In the genomic region with DNA sequence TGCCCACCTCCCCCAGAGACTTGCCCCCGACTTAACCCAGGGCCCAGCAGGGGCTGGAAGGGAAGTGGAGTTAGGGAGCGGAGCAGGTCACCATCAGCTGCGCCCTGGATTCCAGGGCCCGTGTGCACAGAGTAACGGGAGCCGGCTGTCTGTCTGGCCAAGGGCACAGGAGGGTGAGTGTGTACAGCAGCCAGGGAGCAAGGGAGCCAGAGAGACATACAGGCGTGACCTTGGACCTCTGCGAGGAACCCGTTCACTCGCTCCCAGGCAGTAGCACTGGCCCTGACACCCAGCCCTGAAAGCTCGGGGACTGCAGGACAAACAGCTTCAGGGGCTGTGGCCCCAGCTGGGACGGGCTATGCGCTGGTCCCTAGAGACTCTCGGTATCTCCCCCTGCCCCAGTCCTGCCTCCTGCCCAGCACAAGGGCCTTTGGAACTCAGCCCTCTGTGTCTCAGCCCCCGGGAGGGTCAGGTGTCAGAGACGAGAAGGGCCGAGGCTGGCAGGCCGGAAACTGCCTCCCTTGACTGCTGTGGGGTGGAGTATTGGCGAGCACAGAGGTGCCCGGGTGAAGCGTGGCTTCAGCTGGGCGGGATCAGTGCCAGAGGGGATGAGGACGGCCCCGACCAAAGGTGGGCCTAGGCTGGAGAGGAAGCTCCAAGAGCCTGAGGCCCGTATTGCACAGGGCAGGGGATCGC, we compare ENCODE assay signal across 10 cellular contexts. TPM values are rescaled to one million over a fixed set of nuclear protein-coding genes. Genes with fewer than 3 reads are reported as not detected.
DNase-seq lines count a peak whose midpoint lies in the region; ATAC-seq, FAIRE-seq and TF ChIP-seq lines count a peak whose summit lies in the region.
"Not testable (repeated sequence)": the region's sequence is repeated elsewhere in the genome, so short reads cannot be mapped to it uniquely, and the experiment has no call there.
"Had no signal": no experiment of that assay in that cellular context is flagged by ENCODE, and none has a peak within 500 bp of the region (broad histone marks: within the 10 kb centered on the region; RNA-seq: fewer than 3 reads in every experiment).

No MANE protein-coding gene starts in this region.

- H3K9me3 ChIP-seq in kidney (ENCODE audit: control insufficient read depth in 1 of 2, low read length in 2 of 2); lower lobe of right lung; spleen; aorta (ENCODE audit: control insufficient read depth, low read length): not testable (repeated sequence)

- not testable (repeated sequence) for ATAC-seq in lower lobe of right lung; aorta (ENCODE audit: low FRiP score)

- not testable (repeated sequence) for FAIRE-seq in kidney (lab: Jason Lieb, UNC)

- not testable (repeated sequence) for H3K27ac Mint-ChIP-seq in activated naive CD4-positive, alpha-beta T cell treated with anti-CD3 and anti-CD28 coated beads for 36 hours; glutamatergic neuron (ENCODE audit: unreplicated experiment)

- H3K4me1 ChIP-seq in kidney (ENCODE audit: control insufficient read depth in 1 of 2, insufficient read depth in 1 of 2, low read depth in 1 of 2, low read length in 2 of 2); lower lobe of right lung; spleen; aorta (ENCODE audit: control insufficient read depth in 1 of 2, insufficient read depth in 2 of 2, low read length in 2 of 2): not testable (repeated sequence)

- not testable (repeated sequence) for H3K27me3 Mint-ChIP-seq in activated naive CD4-positive, alpha-beta T cell treated with anti-CD3 and anti-CD28 coated beads for 36 hours (ENCODE audit: low read depth); glutamatergic neuron (ENCODE audit: unreplicated experiment)

- H3K4me3 Mint-ChIP-seq in activated naive CD4-positive, alpha-beta T cell treated with anti-CD3 and anti-CD28 coated beads for 36 hours; glutamatergic neuron (ENCODE audit: unreplicated experiment): not testable (repeated sequence)

- H3K4me1 Mint-ChIP-seq in activated naive CD4-positive, alpha-beta T cell treated with anti-CD3 and anti-CD28 coated beads for 36 hours (ENCODE audit: low read depth); glutamatergic neuron (ENCODE audit: low read depth, unreplicated experiment): not testable (repeated sequence)

- not testable (repeated sequence) for H3K27ac ChIP-seq in kidney (ENCODE audit: low read depth in 2 of 2, low read length in 2 of 2); lower lobe of right lung; spleen; aorta (ENCODE audit: low read depth in 1 of 2, low read length in 2 of 2)

- H3K27me3 ChIP-seq in lower lobe of right lung (ENCODE audit: low read depth); spleen (replicated peaks in 1 of 7); aorta (ENCODE audit: control insufficient read depth in 1 of 2, insufficient read depth in 2 of 2, low read length in 1 of 2): not testable (repeated sequence)

- H3K9ac ChIP-seq in kidney (ENCODE audit: low read length in 2 of 2), result not testable (repeated sequence)

- DNase-seq in HT-29 (ENCODE audit: low spot score) (peak; percentile 32), glutamatergic neuron (peak; percentile 11), kidney (peak; percentile 47), lower lobe of right lung (peak; percentile 31), spleen (peak; percentile 64), aorta (peak; percentile 34 to 59)
- peak; percentile 0 for DNase-seq in activated CD4-positive, alpha-beta T cell treated with anti-CD3 and anti-CD28 coated beads for 48 hours
- DNase-seq in activated naive CD4-positive, alpha-beta T cell treated with anti-CD3 and anti-CD28 coated beads for 36 hours, result peak; percentile 2

- H3K36me3 Mint-ChIP-seq in activated naive CD4-positive, alpha-beta T cell treated with anti-CD3 and anti-CD28 coated beads for 36 hours (ENCODE audit: low read depth); glutamatergic neuron (ENCODE audit: unreplicated experiment): not testable (repeated sequence)

- H3K4me3 ChIP-seq in kidney (ENCODE audit: low read length in 2 of 2); lower lobe of right lung; spleen; aorta (ENCODE audit: low read length in 2 of 2): not testable (repeated sequence)

- TF ChIP-seq POLR2A in spleen (IDR thresholded peaks at IDR 0.05), result not testable (repeated sequence)

- CTCF ChIA-PET in activated naive CD4-positive, alpha-beta T cell treated with anti-CD3 and anti-CD28 coated beads for 36 hours (lab: Charles Lee), result not testable (repeated sequence)

- WGBS in spleen, 5 donors, result 70 to 89% (median 84%) methylated on average over 10 to 23 of the region's 26 CpGs
- WGBS in aorta, 2 donors, result 86 to 90% methylated on average over 17 to 24 of the region's 26 CpGs

- not testable (repeated sequence) for H3K9me3 Mint-ChIP-seq in activated naive CD4-positive, alpha-beta T cell treated with anti-CD3 and anti-CD28 coated beads for 36 hours; glutamatergic neuron (ENCODE audit: unreplicated experiment)

- intact Hi-C loops in activated naive CD4-positive, alpha-beta T cell treated with anti-CD3 and anti-CD28 coated beads for 36 hours (cut with micrococcal nuclease); kidney (cut with DNase I); lower lobe of right lung (cut with DNase I); spleen (cut with DNase I; ENCODE audit: low total_unique reads); aorta (cut with DNase I): not testable (repeated sequence)

- not testable (repeated sequence) for TF ChIP-seq CTCF in glutamatergic neuron (IDR thresholded peaks at IDR 0.05; ENCODE audit: partially characterized antibody, unreplicated experiment); kidney (IDR thresholded peaks at IDR 0.05; ENCODE audit: borderline replicate concordance, extremely low read depth, insufficient read depth); lower lobe of right lung (IDR thresholded peaks at IDR 0.05); spleen (IDR thresholded peaks at IDR 0.05 in 8 of 11, conservative IDR thresholded peaks at IDR 0.05 in 3 of 11)

- H3K36me3 ChIP-seq in kidney (ENCODE audit: control insufficient read depth in 1 of 2, insufficient read depth in 2 of 2, low read length in 2 of 2); lower lobe of right lung; aorta (ENCODE audit: control insufficient read depth in 1 of 2, insufficient read depth in 2 of 2, low read length in 1 of 2): not testable (repeated sequence)
- peaks cover 0 to 57% (median 15%) of the 10 kb centered on the region in 6 donors for H3K36me3 ChIP-seq in spleen

RNA-seq across cellular contexts. Expression of a gene that starts 46.2 kb away (rescaled TPM):
- 0.29 and 1.1 TPM in 2 replicates for total RNA-seq in HT-29 (2014; rRNA removed; shearing (Covaris generic))
- not detected for total RNA-seq in activated naive CD4-positive, alpha-beta T cell treated with anti-CD3 and anti-CD28 coated beads for 36 hours
- total RNA-seq in glutamatergic neuron (ENCODE audit: unreplicated experiment) (0.34 TPM), kidney (not detected), lower lobe of right lung (6.0 TPM), spleen (not detected), aorta (not detected)
- polyA plus RNA-seq in kidney (ENCODE audit: insufficient read depth, low read depth, low replicate concordance) (not detected), spleen (not detected), aorta (not detected)
- total RNA-seq: OCI-LY7 had no signal
- polyA plus RNA-seq: GM23338 had no signal

Comparison
In these comparisons a context has a peak if more than half of its experiments do, and no peak if none do; other contexts are left out.
1. DNase-seq: peak in every context shown above with its lines; median percentile 64 in spleen; 47 in kidney; 46 in aorta; 32 in HT-29; 31 in lower lobe of right lung; 11 in glutamatergic neuron; 2 in activated naive CD4-positive, alpha-beta T cell treated with anti-CD3 and anti-CD28 coated beads for 36 hours; 0 in activated CD4-positive, alpha-beta T cell treated with anti-CD3 and anti-CD28 coated beads for 48 hours.